Comparison of ENCODE assay signal across 13 cellular contexts in genomic region chr16:46986896-46987295, GRCh38. TPM values are rescaled to one million over a fixed set of nuclear protein-coding genes. Genes with fewer than 3 reads are reported as not detected.
DNase-seq lines count a peak whose midpoint lies in the region; ATAC-seq and TF ChIP-seq lines count a peak whose summit lies in the region.
"Had no signal": no experiment of that assay in that cellular context is flagged by ENCODE, and none has a peak within 500 bp of the region (broad histone marks: within the 10 kb centered on the region; RNA-seq: fewer than 3 reads in every experiment).

No MANE protein-coding gene starts in this region.

- TF ChIP-seq CTCF in LNCaP clone FGC (IDR thresholded peaks at IDR 0.05; ENCODE audit: control insufficient read depth, extremely low read depth, insufficient read depth), result no peak

- intact Hi-C loops in sciatic nerve (cut with DNase I), result no loop called here

- no peak overlapping the region for H3K4me3 ChIP-seq in LNCaP clone FGC (ENCODE audit: low read depth, low read length)
- H3K4me3 ChIP-seq: GM23338 had no signal

- DNase-seq in LNCaP clone FGC (ENCODE audit: low read depth), result peak; percentile 94
- peak; percentile 69 for DNase-seq in astrocyte of the hippocampus (ENCODE audit: low read depth, low spot score)
- no peak for DNase-seq in left lobe of liver (ENCODE audit: low spot score)
- DNase-seq in sciatic nerve (ENCODE audit: low spot score), result no peak
- no peak for DNase-seq in DMS153 treated with DMSO at 0.1 percent for 48 hours (lab: John Stamatoyannopoulos, UW; ENCODE audit: unreplicated experiment)
- no peak for DNase-seq in SW480 (ENCODE audit: low spot score)
- DNase-seq in occipital lobe (lab: John Stamatoyannopoulos, UW), result no peak
- DNase-seq: C1 segment of cervical spinal cord; CD4-positive, alpha-beta memory T cell; DMS79 treated with DMSO at 0.1 percent for 48 hours; EL; H7 had no signal

- peak; percentile 87 for ATAC-seq in left lobe of liver
- ATAC-seq in sciatic nerve, result peak; percentile 58
- ATAC-seq: GM23338 had no signal

RNA-seq across cellular contexts. Expression of gene DNAJA2, which starts 13.4 kb away (rescaled TPM):
- 33.1 TPM for total RNA-seq in left lobe of liver
- total RNA-seq in sciatic nerve, result 46.5 TPM
- total RNA-seq in occipital lobe, result 104 TPM

Comparison
In these comparisons a context has a peak if more than half of its experiments do, and no peak if none do; other contexts are left out.
1. DNase-seq: peak in LNCaP clone FGC (single experiment) and astrocyte of the hippocampus (single experiment); none in left lobe of liver (single experiment), sciatic nerve (single experiment), DMS153 treated with DMSO at 0.1 percent for 48 hours (single experiment), SW480 (single experiment) and occipital lobe (single experiment).